Comparison of ENCODE assay signal across 1 cellular context in genomic region chr1:91015358-91015780, GRCh38.
TF ChIP-seq lines count a peak whose summit lies in the region.

No MANE protein-coding gene starts in this region.

TF ChIP-seq in H1, 55 proteins besides CTCF, POLR2A, EP300 and RAD21:
- TF ChIP-seq CREB1 (IDR thresholded peaks at IDR 0.05) = no peak
- TF ChIP-seq YY1 (IDR thresholded peaks at IDR 0.05; ENCODE audit: low read depth, low read length) = no peak
- no peak for TF ChIP-seq CHD7 (IDR thresholded peaks at IDR 0.05; ENCODE audit: insufficient replicate concordance, low read length)
- TF ChIP-seq ATF2 (IDR thresholded peaks at IDR 0.05; ENCODE audit: low read length) = no peak
- no peak for TF ChIP-seq TAF7 (optimal IDR thresholded peaks at IDR 0.05; ENCODE audit: borderline replicate concordance, low read depth, low read length)
- TF ChIP-seq HDAC2 (IDR thresholded peaks at IDR 0.05; ENCODE audit: borderline replicate concordance in 1 of 2, low read depth in 2 of 2, low read length in 2 of 2) = no peak
- no peak for TF ChIP-seq RXRA (IDR thresholded peaks at IDR 0.05; ENCODE audit: insufficient read depth, low read depth, low read length)
- no peak for TF ChIP-seq KDM4A (IDR thresholded peaks at IDR 0.05; ENCODE audit: low read depth, low read length, severe bottlenecking)
- no peak for TF ChIP-seq SIRT6 (IDR thresholded peaks at IDR 0.05; ENCODE audit: low read length)
- TF ChIP-seq SP2 (IDR thresholded peaks at IDR 0.05; ENCODE audit: low read length) = no peak
- no peak for TF ChIP-seq POLR2AphosphoS5 (IDR thresholded peaks at IDR 0.05; ENCODE audit: low read depth, low read length)
- TF ChIP-seq BCL11A (IDR thresholded peaks at IDR 0.05; ENCODE audit: low read depth in 2 of 2, low read length in 2 of 2) = no peak
- TF ChIP-seq EZH2 (IDR thresholded peaks at IDR 0.05; ENCODE audit: low read depth, low read length, severe bottlenecking) = no peak
- no peak for TF ChIP-seq NANOG (IDR thresholded peaks at IDR 0.05; ENCODE audit: insufficient read depth, low read depth, low read length, poor library complexity, severe bottlenecking)
- no peak for TF ChIP-seq CBX5 (IDR thresholded peaks at IDR 0.05; ENCODE audit: low read depth, low read length)
- TF ChIP-seq ATF3 (IDR thresholded peaks at IDR 0.05; ENCODE audit: insufficient read depth, low read depth, low read length) = no peak
- TF ChIP-seq TEAD4 (IDR thresholded peaks at IDR 0.05; ENCODE audit: low read depth, low read length) = no peak
- no peak for TF ChIP-seq CBX8 (IDR thresholded peaks at IDR 0.05; ENCODE audit: borderline replicate concordance, low read depth, low read length)
TF ChIP-seq in H1: peak in this region for 0.
